In the genomic region with DNA sequence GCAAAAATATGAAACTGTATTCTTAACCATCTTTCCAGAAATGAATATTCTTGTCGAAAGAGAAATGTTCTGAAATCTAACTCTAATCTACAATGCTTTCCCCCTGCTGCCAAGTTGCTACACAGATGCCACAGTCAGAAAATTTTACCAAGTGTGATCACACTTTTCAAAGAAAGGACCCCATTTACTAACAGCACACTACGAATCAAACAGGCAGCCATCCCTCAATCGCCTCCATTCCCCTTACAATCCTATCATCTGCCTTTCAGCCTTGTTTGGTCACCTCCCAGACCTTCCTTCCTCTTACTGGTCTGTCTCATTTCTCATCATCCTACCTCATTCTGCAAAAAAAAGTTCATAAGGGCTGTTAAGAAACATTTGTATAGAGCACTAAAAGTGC, we compare ENCODE assay signal across 1 cellular context.
TF ChIP-seq lines count a peak whose summit lies in the region.

No MANE protein-coding gene starts in this region.

TF ChIP-seq in GM23338, 12 proteins besides CTCF, POLR2A, EP300 and RAD21 (continued from another document):
- TF ChIP-seq, protein P1, sequence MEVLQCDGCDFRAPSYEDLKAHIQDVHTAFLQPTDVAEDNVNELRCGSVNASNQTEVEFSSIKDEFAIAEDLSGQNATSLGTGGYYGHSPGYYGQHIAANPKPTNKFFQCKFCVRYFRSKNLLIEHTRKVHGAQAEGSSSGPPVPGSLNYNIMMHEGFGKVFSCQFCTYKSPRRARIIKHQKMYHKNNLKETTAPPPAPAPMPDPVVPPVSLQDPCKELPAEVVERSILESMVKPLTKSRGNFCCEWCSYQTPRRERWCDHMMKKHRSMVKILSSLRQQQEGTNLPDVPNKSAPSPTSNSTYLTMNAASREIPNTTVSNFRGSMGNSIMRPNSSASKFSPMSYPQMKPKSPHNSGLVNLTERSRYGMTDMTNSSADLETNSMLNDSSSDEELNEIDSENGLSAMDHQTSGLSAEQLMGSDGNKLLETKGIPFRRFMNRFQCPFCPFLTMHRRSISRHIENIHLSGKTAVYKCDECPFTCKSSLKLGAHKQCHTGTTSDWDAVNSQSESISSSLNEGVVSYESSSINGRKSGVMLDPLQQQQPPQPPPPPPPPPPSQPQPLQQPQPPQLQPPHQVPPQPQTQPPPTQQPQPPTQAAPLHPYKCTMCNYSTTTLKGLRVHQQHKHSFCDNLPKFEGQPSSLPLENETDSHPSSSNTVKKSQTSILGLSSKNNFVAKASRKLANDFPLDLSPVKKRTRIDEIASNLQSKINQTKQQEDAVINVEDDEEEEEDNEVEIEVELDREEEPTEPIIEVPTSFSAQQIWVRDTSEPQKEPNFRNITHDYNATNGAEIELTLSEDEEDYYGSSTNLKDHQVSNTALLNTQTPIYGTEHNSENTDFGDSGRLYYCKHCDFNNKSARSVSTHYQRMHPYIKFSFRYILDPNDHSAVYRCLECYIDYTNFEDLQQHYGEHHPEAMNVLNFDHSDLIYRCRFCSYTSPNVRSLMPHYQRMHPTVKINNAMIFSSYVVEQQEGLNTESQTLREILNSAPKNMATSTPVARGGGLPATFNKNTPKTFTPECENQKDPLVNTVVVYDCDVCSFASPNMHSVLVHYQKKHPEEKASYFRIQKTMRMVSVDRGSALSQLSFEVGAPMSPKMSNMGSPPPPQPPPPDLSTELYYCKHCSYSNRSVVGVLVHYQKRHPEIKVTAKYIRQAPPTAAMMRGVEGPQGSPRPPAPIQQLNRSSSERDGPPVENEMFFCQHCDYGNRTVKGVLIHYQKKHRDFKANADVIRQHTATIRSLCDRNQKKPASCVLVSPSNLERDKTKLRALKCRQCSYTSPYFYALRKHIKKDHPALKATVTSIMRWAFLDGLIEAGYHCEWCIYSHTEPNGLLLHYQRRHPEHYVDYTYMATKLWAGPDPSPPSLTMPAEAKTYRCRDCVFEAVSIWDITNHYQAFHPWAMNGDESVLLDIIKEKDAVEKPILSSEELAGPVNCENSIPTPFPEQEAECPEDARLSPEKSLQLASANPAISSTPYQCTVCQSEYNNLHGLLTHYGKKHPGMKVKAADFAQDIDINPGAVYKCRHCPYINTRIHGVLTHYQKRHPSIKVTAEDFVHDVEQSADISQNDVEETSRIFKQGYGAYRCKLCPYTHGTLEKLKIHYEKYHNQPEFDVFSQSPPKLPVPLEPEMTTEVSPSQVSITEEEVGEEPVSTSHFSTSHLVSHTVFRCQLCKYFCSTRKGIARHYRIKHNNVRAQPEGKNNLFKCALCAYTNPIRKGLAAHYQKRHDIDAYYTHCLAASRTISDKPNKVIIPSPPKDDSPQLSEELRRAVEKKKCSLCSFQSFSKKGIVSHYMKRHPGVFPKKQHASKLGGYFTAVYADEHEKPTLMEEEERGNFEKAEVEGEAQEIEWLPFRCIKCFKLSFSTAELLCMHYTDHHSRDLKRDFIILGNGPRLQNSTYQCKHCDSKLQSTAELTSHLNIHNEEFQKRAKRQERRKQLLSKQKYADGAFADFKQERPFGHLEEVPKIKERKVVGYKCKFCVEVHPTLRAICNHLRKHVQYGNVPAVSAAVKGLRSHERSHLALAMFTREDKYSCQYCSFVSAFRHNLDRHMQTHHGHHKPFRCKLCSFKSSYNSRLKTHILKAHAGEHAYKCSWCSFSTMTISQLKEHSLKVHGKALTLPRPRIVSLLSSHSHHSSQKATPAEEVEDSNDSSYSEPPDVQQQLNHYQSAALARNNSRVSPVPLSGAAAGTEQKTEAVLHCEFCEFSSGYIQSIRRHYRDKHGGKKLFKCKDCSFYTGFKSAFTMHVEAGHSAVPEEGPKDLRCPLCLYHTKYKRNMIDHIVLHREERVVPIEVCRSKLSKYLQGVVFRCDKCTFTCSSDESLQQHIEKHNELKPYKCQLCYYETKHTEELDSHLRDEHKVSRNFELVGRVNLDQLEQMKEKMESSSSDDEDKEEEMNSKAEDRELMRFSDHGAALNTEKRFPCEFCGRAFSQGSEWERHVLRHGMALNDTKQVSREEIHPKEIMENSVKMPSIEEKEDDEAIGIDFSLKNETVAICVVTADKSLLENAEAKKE (CRISPR knock-in tag; IDR thresholded peaks at IDR 0.05) = no peak
- TF ChIP-seq ZNF331 (CRISPR knock-in tag; IDR thresholded peaks at IDR 0.05; ENCODE audit: low read depth) = no peak
- no peak for TF ChIP-seq ZNF114 (CRISPR knock-in tag; IDR thresholded peaks at IDR 0.05)
- no peak for TF ChIP-seq NANOG (IDR thresholded peaks at IDR 0.05; ENCODE audit: borderline replicate concordance)
- no peak for TF ChIP-seq STAT1 (IDR thresholded peaks at IDR 0.05; ENCODE audit: unreplicated experiment)
- no peak for TF ChIP-seq POLR2AphosphoS5 (IDR thresholded peaks at IDR 0.05; ENCODE audit: low read depth)
- TF ChIP-seq CREB1 (CRISPR knock-in tag; IDR thresholded peaks at IDR 0.05; ENCODE audit: low read depth) = no peak
- TF ChIP-seq, protein P2, sequence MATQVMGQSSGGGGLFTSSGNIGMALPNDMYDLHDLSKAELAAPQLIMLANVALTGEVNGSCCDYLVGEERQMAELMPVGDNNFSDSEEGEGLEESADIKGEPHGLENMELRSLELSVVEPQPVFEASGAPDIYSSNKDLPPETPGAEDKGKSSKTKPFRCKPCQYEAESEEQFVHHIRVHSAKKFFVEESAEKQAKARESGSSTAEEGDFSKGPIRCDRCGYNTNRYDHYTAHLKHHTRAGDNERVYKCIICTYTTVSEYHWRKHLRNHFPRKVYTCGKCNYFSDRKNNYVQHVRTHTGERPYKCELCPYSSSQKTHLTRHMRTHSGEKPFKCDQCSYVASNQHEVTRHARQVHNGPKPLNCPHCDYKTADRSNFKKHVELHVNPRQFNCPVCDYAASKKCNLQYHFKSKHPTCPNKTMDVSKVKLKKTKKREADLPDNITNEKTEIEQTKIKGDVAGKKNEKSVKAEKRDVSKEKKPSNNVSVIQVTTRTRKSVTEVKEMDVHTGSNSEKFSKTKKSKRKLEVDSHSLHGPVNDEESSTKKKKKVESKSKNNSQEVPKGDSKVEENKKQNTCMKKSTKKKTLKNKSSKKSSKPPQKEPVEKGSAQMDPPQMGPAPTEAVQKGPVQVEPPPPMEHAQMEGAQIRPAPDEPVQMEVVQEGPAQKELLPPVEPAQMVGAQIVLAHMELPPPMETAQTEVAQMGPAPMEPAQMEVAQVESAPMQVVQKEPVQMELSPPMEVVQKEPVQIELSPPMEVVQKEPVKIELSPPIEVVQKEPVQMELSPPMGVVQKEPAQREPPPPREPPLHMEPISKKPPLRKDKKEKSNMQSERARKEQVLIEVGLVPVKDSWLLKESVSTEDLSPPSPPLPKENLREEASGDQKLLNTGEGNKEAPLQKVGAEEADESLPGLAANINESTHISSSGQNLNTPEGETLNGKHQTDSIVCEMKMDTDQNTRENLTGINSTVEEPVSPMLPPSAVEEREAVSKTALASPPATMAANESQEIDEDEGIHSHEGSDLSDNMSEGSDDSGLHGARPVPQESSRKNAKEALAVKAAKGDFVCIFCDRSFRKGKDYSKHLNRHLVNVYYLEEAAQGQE (IDR thresholded peaks at IDR 0.05; ENCODE audit: unreplicated experiment) = no peak
- no peak for TF ChIP-seq EZH2 (IDR thresholded peaks at IDR 0.05; ENCODE audit: low read depth, unreplicated experiment)
